Comparison of ENCODE assay signal across 17 cellular contexts in the genomic region with DNA sequence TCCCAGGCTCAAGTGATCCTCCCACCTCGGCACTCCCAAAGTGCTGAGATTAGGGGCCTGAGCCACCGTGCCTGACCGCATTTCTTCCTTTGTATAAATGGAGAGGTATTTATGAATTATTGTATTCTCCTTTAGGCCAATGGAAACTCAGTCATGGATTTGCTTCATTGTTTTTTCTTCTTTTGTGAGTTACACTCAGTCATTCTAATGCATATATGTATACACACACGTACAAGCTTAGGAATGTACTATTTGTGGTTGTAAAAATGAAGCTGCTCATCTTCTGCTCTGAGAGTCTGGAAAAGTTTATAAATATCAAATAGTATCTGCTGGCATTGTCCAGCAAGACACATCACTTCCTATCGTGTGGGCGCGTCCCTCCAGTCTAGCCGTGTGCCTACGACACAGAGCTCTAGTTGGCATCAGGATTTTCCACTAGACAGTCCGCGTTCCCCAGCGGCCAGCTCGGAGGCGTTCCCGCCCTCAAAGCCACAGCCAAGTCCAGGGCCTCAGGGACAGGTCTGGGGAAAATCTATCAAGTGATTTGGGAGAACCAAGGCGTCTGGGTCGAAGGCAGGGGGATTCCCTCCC.
DNase-seq lines count a peak whose midpoint lies in the region; ATAC-seq and FAIRE-seq lines count a peak whose summit lies in the region.
"Had no signal": no experiment of that assay in that cellular context is flagged by ENCODE, and none has a peak within 500 bp of the region (broad histone marks: within the 10 kb centered on the region; RNA-seq: fewer than 3 reads in every experiment).

No MANE protein-coding gene starts in this region.

- no peak overlapping the region for H2BK5ac ChIP-seq in trophoblast cell (ENCODE audit: low read depth, low read length, poor library complexity)

- no peak overlapping the region for H3K14ac ChIP-seq in trophoblast cell (ENCODE audit: low read length)

- no peaks in the 10 kb centered on the region for H3K79me1 ChIP-seq in trophoblast cell (ENCODE audit: low read length)

- H3K27me3 ChIP-seq in trophoblast cell (ENCODE audit: insufficient read depth, low read length) = no peaks in the 10 kb centered on the region

- no peaks in the 10 kb centered on the region for H3K36me3 ChIP-seq in trophoblast cell (ENCODE audit: control insufficient read depth in 1 of 2, insufficient read depth in 2 of 2, low read length in 2 of 2)

- no peaks in the 10 kb centered on the region for H3K79me2 ChIP-seq in trophoblast cell (ENCODE audit: control insufficient read depth, insufficient read depth, low read length, poor library complexity)

- H3K18ac ChIP-seq in trophoblast cell (ENCODE audit: low read length) = no peak overlapping the region

- no peak overlapping the region for H3K4me3 ChIP-seq in trophoblast cell (ENCODE audit: low read depth, low read length)
- H3K4me3 ChIP-seq: PC-9 had no signal

- no peak overlapping the region for H2AFZ ChIP-seq in trophoblast cell (ENCODE audit: insufficient read depth, low read length, poor library complexity)
- H2AFZ ChIP-seq: PC-9 had no signal

- no peak overlapping the region for H3K23ac ChIP-seq in trophoblast cell (ENCODE audit: low read length)

- H2BK120ac ChIP-seq in trophoblast cell (ENCODE audit: insufficient read depth, low read length, poor library complexity) = no peak overlapping the region

- ATAC-seq in HG03175 (IDR thresholded peaks at IDR 0.05; ENCODE audit: unreplicated experiment) = no peak
- no peak for ATAC-seq in HG03196 (IDR thresholded peaks at IDR 0.05; ENCODE audit: unreplicated experiment)
- ATAC-seq: activated T-helper 17 cell treated with anti-CD3 and anti-CD28 coated beads, Interleukin-2, amount 50 U/mL, for 72 hours; HCT116 had no signal

- H2AK5ac ChIP-seq in trophoblast cell (ENCODE audit: low read length) = no peak overlapping the region

- no peak overlapping the region for H3K4ac ChIP-seq in trophoblast cell (ENCODE audit: low read depth, low read length)

- H4K8ac ChIP-seq in trophoblast cell (ENCODE audit: low read depth, low read length) = no peak overlapping the region

- no peak overlapping the region for H3K4me2 ChIP-seq in trophoblast cell (ENCODE audit: low read length)
- H3K4me2 ChIP-seq: PC-9 had no signal

- H2BK12ac ChIP-seq in trophoblast cell (ENCODE audit: low read length) = peak overlapping the region; percentile 20

- H4K12ac ChIP-seq in trophoblast cell (ENCODE audit: low read depth, low read length) = no peak overlapping the region

- H3K9ac ChIP-seq in trophoblast cell (ENCODE audit: low read length) = no peak overlapping the region

- FAIRE-seq in RCC 7860 (lab: Jason Lieb, UNC) = no peak

- no peak overlapping the region for H4K91ac ChIP-seq in trophoblast cell (ENCODE audit: low read depth, low read length)

- no peaks in the 10 kb centered on the region for H3K4me1 ChIP-seq in trophoblast cell (ENCODE audit: control insufficient read depth in 1 of 2, insufficient read depth in 2 of 2, low read length in 2 of 2)

- H3K9me3 ChIP-seq in trophoblast cell (ENCODE audit: insufficient read depth, low read depth, low read length) = no peaks in the 10 kb centered on the region

- WGBS in trophoblast cell (ENCODE audit: extremely low coverage, insufficient coverage, insufficient read length) = no CpG with 5 or more reads among the region's 17 CpGs

- DNase-seq in EL = peak; percentile 90
- peak; percentile 29 for DNase-seq in RCC 7860 (ENCODE audit: low spot score)
- DNase-seq in dermis blood vessel endothelial cell = peak; percentile 69
- DNase-seq in trophoblast cell = no peak
- DNase-seq in HK-2 (ENCODE audit: unreplicated experiment) = no peak
- no peak for DNase-seq in SW 1271 (lab: John Stamatoyannopoulos, UW)
- DNase-seq: activated CD4-positive, alpha-beta T cell treated with anti-CD3 and anti-CD28 coated beads, Interleukin-2, amount 10 ng/mL, durations not matched to agents 7 days and 5 days; NCI-H1436; NCI-H510A treated with DMSO at 0.1 percent for 48 hours; PC-9; stimulated activated CD4-positive, alpha-beta T cell treated with anti-CD3 and anti-CD28 coated beads, Interleukin-2, amount 100 ng/mL, for 24 hours; T-helper 2 cell had no signal

- no peak overlapping the region for H3K27ac ChIP-seq in trophoblast cell (ENCODE audit: low read depth, low read length)
- H3K27ac ChIP-seq: C4-2B, PC-9 had no signal

Comparison
In these comparisons a context has a peak if more than half of its experiments do, and no peak if none do; other contexts are left out.
1. DNase-seq: peak in EL (single experiment), RCC 7860 (single experiment) and dermis blood vessel endothelial cell (single experiment); none in trophoblast cell (0 of 2), HK-2 (single experiment) and SW 1271 (0 of 2).